In genomic region chr2:85369500-85369899, GRCh38 we compare ENCODE assay signal across 27 cellular contexts. TPM values are rescaled to one million over a fixed set of nuclear protein-coding genes. Genes with fewer than 3 reads are reported as not detected.
DNase-seq lines count a peak whose midpoint lies in the region; FAIRE-seq and TF ChIP-seq lines count a peak whose summit lies in the region.
"Had no signal": no experiment of that assay in that cellular context is flagged by ENCODE, and none has a peak within 500 bp of the region (broad histone marks: within the 10 kb centered on the region; RNA-seq: fewer than 3 reads in every experiment).

No MANE protein-coding gene starts in this region.

- H3K27ac Mint-ChIP-seq in nephron progenitor cell: peak overlapping the region; percentile 66
- H3K27ac Mint-ChIP-seq: brain; CD4-positive, CD25-positive, alpha-beta regulatory T cell; GM23338 had no signal

- no peaks in the 10 kb centered on the region for H3K27me3 ChIP-seq in bronchial epithelial cell (ENCODE audit: control insufficient read depth, insufficient read depth, low read length)
- H3K27me3 ChIP-seq: gastrocnemius medialis, SJCRH30 had no signal

- H3K36me3 ChIP-seq in bronchial epithelial cell (ENCODE audit: control insufficient read depth, insufficient read depth, low read length): peaks cover 3% of the 10 kb centered on the region
- H3K36me3 ChIP-seq: SJCRH30 had no signal

- H3K4me1 Mint-ChIP-seq in nephron progenitor cell: peaks cover 18% of the 10 kb centered on the region
- H3K4me1 Mint-ChIP-seq: brain; CD4-positive, CD25-positive, alpha-beta regulatory T cell; GM23338; neural crest cell; stimulated activated naive CD8-positive, alpha-beta T cell treated with anti-CD3 and anti-CD28 coated beads, Interleukin-15, amount 100 ng/mL, for 72 hours had no signal

- no peak overlapping the region for H3K4me3 Mint-ChIP-seq in nephron progenitor cell
- H3K4me3 Mint-ChIP-seq: activated CD8-positive, alpha-beta T cell treated with anti-CD3 and anti-CD28 coated beads, Interleukin-2, amount 10 ng/mL, durations not matched to agents 7 days and 5 days; brain; CD4-positive, CD25-positive, alpha-beta regulatory T cell; GM23338; neural crest cell; stimulated activated naive CD8-positive, alpha-beta T cell treated with anti-CD3 and anti-CD28 coated beads, Interleukin-15, amount 100 ng/mL, for 72 hours had no signal

- H3K4me3 ChIP-seq in bronchial epithelial cell (ENCODE audit: low read depth, low read length): no peak overlapping the region
- H3K4me3 ChIP-seq: gastrocnemius medialis, GM23338, lung, SJCRH30 had no signal

- peaks cover 3% of the 10 kb centered on the region for H3K27me3 Mint-ChIP-seq in nephron progenitor cell (ENCODE audit: low read depth, poor library complexity)
- H3K27me3 Mint-ChIP-seq: brain; CD4-positive, CD25-positive, alpha-beta regulatory T cell; stimulated activated naive CD8-positive, alpha-beta T cell treated with anti-CD3 and anti-CD28 coated beads, Interleukin-15, amount 100 ng/mL, for 72 hours had no signal

- no peak for FAIRE-seq in bronchial epithelial cell (lab: Jason Lieb, UNC)
- FAIRE-seq: GM18507, islet of Langerhans, RCC 7860 had no signal

- DNase-seq in Daoy (ENCODE audit: low read depth) (peak; percentile 10), NCI-H460 (ENCODE audit: extremely low read depth, low read depth) (peak; percentile 35), bronchial epithelial cell (ENCODE audit: low read depth) (peak; percentile 57), nephron progenitor cell (no peak), activated T-cell treated with anti-CD3 and anti-CD28 coated beads for 4 hours (no peak), NCI-H2107 treated with DMSO at 0.1 percent for 48 hours (lab: John Stamatoyannopoulos, UW; ENCODE audit: unreplicated experiment) (no peak), Kasumi-1 (lab: John Stamatoyannopoulos, UW) (no peak)
- no peak for DNase-seq in stimulated activated CD4-positive, alpha-beta T cell treated with anti-CD3 and anti-CD28 coated beads, Interleukin-4, amount 100 ng/mL, for 24 hours
- DNase-seq: activated CD4-positive, CD25-positive, alpha-beta regulatory T cell treated with anti-CD3 and anti-CD28 coated beads, Interleukin-2, amount 50 U/mL, for 72 hours; activated CD8-positive, alpha-beta T cell treated with anti-CD3 and anti-CD28 coated beads, Interleukin-2, amount 10 ng/mL, durations not matched to agents 7 days and 5 days; CD4-positive, CD25-positive, alpha-beta regulatory T cell; effector CD8-positive, alpha-beta T cell; gastrocnemius medialis; GF-D8; NCI-H1092 treated with DMSO at 0.1 percent for 48 hours; NCI-H1930; NCI-H524; SJCRH30; stimulated activated naive CD8-positive, alpha-beta T cell treated with anti-CD3 and anti-CD28 coated beads, Interleukin-15, amount 100 ng/mL, for 72 hours; trophoblast cell had no signal

- peaks cover 19% of the 10 kb centered on the region for H3K36me3 Mint-ChIP-seq in nephron progenitor cell (ENCODE audit: low read depth)

- TF ChIP-seq CTCF in bronchial epithelial cell (IDR thresholded peaks at IDR 0.05; ENCODE audit: insufficient read depth, low read length, severe bottlenecking) (no peak), nephron progenitor cell (IDR thresholded peaks at IDR 0.05) (no peak)

- peaks cover 9% of the 10 kb centered on the region for H3K9me3 Mint-ChIP-seq in nephron progenitor cell
- H3K9me3 Mint-ChIP-seq: GM23338; stimulated activated naive CD8-positive, alpha-beta T cell treated with anti-CD3 and anti-CD28 coated beads, Interleukin-15, amount 100 ng/mL, for 72 hours had no signal

RNA-seq across cellular contexts. Expression of gene ELMOD3, which starts 14.9 kb away (rescaled TPM):
- total RNA-seq in Daoy (2014; rRNA removed; shearing (Covaris generic)): 7.5 and 8.5 TPM in 2 replicates
- 10.7 and 15.8 TPM in 2 replicates for total RNA-seq in NCI-H460 (2014; rRNA removed; shearing (Covaris generic))
- 32.2 and 50.3 TPM in 2 replicates for polyA plus RNA-seq in NCI-H460 (2014; cell fraction: nucleus; rRNA removed)
- total RNA-seq in bronchial epithelial cell: 13.2 and 15.1 TPM in 2 replicates

RNA-seq across cellular contexts. Expression of gene RETSAT, which starts 15.2 kb away (rescaled TPM):
- 11.4 and 18.8 TPM in 2 replicates for total RNA-seq in Daoy (2014; rRNA removed; shearing (Covaris generic))
- total RNA-seq in NCI-H460 (2014; rRNA removed; shearing (Covaris generic)): 24.1 and 25.3 TPM in 2 replicates
- polyA plus RNA-seq in NCI-H460 (2014; cell fraction: nucleus; rRNA removed): 45.6 and 49.6 TPM in 2 replicates
- 79.2 and 95.4 TPM in 2 replicates for total RNA-seq in bronchial epithelial cell

RNA-seq across cellular contexts. Expression of gene CAPG, which starts 40.7 kb away (rescaled TPM):
- 123 and 141 TPM in 2 replicates for total RNA-seq in Daoy (2014; rRNA removed; shearing (Covaris generic))
- 95.1 and 95.2 TPM in 2 replicates for total RNA-seq in NCI-H460 (2014; rRNA removed; shearing (Covaris generic))
- 70.8 and 80.5 TPM in 2 replicates for polyA plus RNA-seq in NCI-H460 (2014; cell fraction: nucleus; rRNA removed)
- 701 and 871 TPM in 2 replicates for total RNA-seq in bronchial epithelial cell

RNA-seq across cellular contexts. Expression of gene TGOLN2, which starts 41.7 kb away (rescaled TPM):
- 43.7 and 55.3 TPM in 2 replicates for total RNA-seq in Daoy (2014; rRNA removed; shearing (Covaris generic))
- 76.7 and 79.1 TPM in 2 replicates for total RNA-seq in NCI-H460 (2014; rRNA removed; shearing (Covaris generic))
- 42.8 and 51.6 TPM in 2 replicates for polyA plus RNA-seq in NCI-H460 (2014; cell fraction: nucleus; rRNA removed)
- total RNA-seq in bronchial epithelial cell: 34.5 and 41.3 TPM in 2 replicates

RNA-seq across cellular contexts. Expression of gene SH2D6, which starts 49.0 kb away (rescaled TPM):
- total RNA-seq in Daoy (2014; rRNA removed; shearing (Covaris generic)): 0.34 TPM in 1 of 2 replicates, not detected in the other
- total RNA-seq in NCI-H460 (2014; rRNA removed; shearing (Covaris generic)): 0.45 and 0.87 TPM in 2 replicates
- 0.30 and 0.61 TPM in 2 replicates for polyA plus RNA-seq in NCI-H460 (2014; cell fraction: nucleus; rRNA removed)
- total RNA-seq in bronchial epithelial cell: 0.13 TPM in 1 of 2 replicates, not detected in the other
- total RNA-seq: GM23338 had no signal
- polyA plus RNA-seq: CD4-positive, CD25-positive, alpha-beta regulatory T cell had no signal

Comparison
In these comparisons a context has a peak if more than half of its experiments do, and no peak if none do; other contexts are left out.
1. DNase-seq: peak in Daoy (single experiment), NCI-H460 (single experiment) and bronchial epithelial cell (single experiment); none in nephron progenitor cell (single experiment), stimulated activated CD4-positive, alpha-beta T cell treated with anti-CD3 and anti-CD28 coated beads, Interleukin-4, amount 100 ng/mL, for 24 hours (single experiment), activated T-cell treated with anti-CD3 and anti-CD28 coated beads for 4 hours (single experiment), NCI-H2107 treated with DMSO at 0.1 percent for 48 hours (single experiment) and Kasumi-1 (0 of 2).